Comparison of ENCODE assay signal across 8 cellular contexts in genomic region chr13:26254583-26255102, GRCh38. TPM values are rescaled to one million over a fixed set of nuclear protein-coding genes. Genes with fewer than 3 reads are reported as not detected.
DNase-seq lines count a peak whose midpoint lies in the region; ATAC-seq and TF ChIP-seq lines count a peak whose summit lies in the region.

No MANE protein-coding gene starts in this region.

- H3K36me3 ChIP-seq in effector memory CD4-positive, alpha-beta T cell (ENCODE audit: control insufficient read depth, insufficient read depth, low read length), result no peaks in the 10 kb centered on the region
- no peaks in the 10 kb centered on the region for H3K36me3 ChIP-seq in mesenchymal stem cell (ENCODE audit: control insufficient read depth in 1 of 2, insufficient read depth in 2 of 2, low read depth in 1 of 2, low read length in 2 of 2)

- H3K23ac ChIP-seq in mesenchymal stem cell (ENCODE audit: low read length in 2 of 2), result peak overlapping the region in 1 of 2 experiments; percentile 77

- peak overlapping the region; percentile 100 for H3K4me3 ChIP-seq in effector memory CD4-positive, alpha-beta T cell (ENCODE audit: insufficient read depth, low read depth, low read length, poor library complexity, severe bottlenecking)
- H3K4me3 ChIP-seq in mesenchymal stem cell (ENCODE audit: insufficient read depth in 1 of 2, low read depth in 1 of 2, low read length in 2 of 2), result peak overlapping the region; percentile 82 to 95

- intact Hi-C loops in activated CD8-positive, alpha-beta T cell treated with anti-CD3 and anti-CD28 coated beads for 36 hours (cut with micrococcal nuclease), result no loop called here

- peak overlapping the region; percentile 83 for H3K4me3 Mint-ChIP-seq in activated CD8-positive, alpha-beta T cell treated with anti-CD3 and anti-CD28 coated beads for 36 hours

- TF ChIP-seq CTCF in activated CD8-positive, alpha-beta T cell treated with anti-CD3 and anti-CD28 coated beads for 36 hours (IDR thresholded peaks at IDR 0.05), result no peak

- WGBS in mesenchymal stem cell, result 1% methylated on average over 32 of the region's 35 CpGs

- no peak overlapping the region for H2AK5ac ChIP-seq in mesenchymal stem cell (ENCODE audit: low read length, severe bottlenecking)

- H3K18ac ChIP-seq in mesenchymal stem cell (ENCODE audit: low read depth in 1 of 2, low read length in 2 of 2), result peak overlapping the region; percentile 45 to 78

- H3K36me3 Mint-ChIP-seq in activated CD8-positive, alpha-beta T cell treated with anti-CD3 and anti-CD28 coated beads for 36 hours (ENCODE audit: low read depth), result no peaks in the 10 kb centered on the region

- H3K27me3 ChIP-seq in effector memory CD4-positive, alpha-beta T cell (replicated peaks; ENCODE audit: control insufficient read depth, insufficient read depth, low read length, poor library complexity, severe bottlenecking), result no peaks in the 10 kb centered on the region
- peaks cover under 1 to 5% of the 10 kb centered on the region in 2 experiments for H3K27me3 ChIP-seq in mesenchymal stem cell (ENCODE audit: control insufficient read depth in 1 of 2, insufficient read depth in 1 of 2, low read length in 2 of 2)

- no peak overlapping the region for H2BK5ac ChIP-seq in mesenchymal stem cell (ENCODE audit: low read depth, low read length, poor library complexity, severe bottlenecking)

- H4K91ac ChIP-seq in mesenchymal stem cell (ENCODE audit: low read length), result no peak overlapping the region

- H3K27me3 Mint-ChIP-seq in activated CD8-positive, alpha-beta T cell treated with anti-CD3 and anti-CD28 coated beads for 36 hours, result no peaks in the 10 kb centered on the region

- H2BK12ac ChIP-seq in mesenchymal stem cell (ENCODE audit: low read length in 2 of 2), result peak overlapping the region in 1 of 2 experiments; percentile 77

- peak overlapping the region; percentile 92 for H3K9ac ChIP-seq in mesenchymal stem cell (ENCODE audit: low read length)

- H3K27ac ChIP-seq in effector memory CD4-positive, alpha-beta T cell (ENCODE audit: insufficient read depth, low read length, poor library complexity, severe bottlenecking), result peak overlapping the region; percentile 83
- H3K27ac ChIP-seq in mesenchymal stem cell (ENCODE audit: low read length, poor library complexity, severe bottlenecking), result no peak overlapping the region

- no peaks in the 10 kb centered on the region for H3K9me3 Mint-ChIP-seq in activated CD8-positive, alpha-beta T cell treated with anti-CD3 and anti-CD28 coated beads for 36 hours

- ATAC-seq in HG02852 (IDR thresholded peaks at IDR 0.05; ENCODE audit: unreplicated experiment), result peak; percentile 42
- peak; percentile 21 for ATAC-seq in activated CD8-positive, alpha-beta T cell treated with anti-CD3 and anti-CD28 coated beads for 36 hours

- peak overlapping the region; percentile 73 for H3K4me2 ChIP-seq in mesenchymal stem cell (ENCODE audit: low read length, poor library complexity, severe bottlenecking)

- peaks cover 6% of the 10 kb centered on the region for H3K4me1 ChIP-seq in effector memory CD4-positive, alpha-beta T cell (ENCODE audit: control insufficient read depth, insufficient read depth, low read length, poor library complexity, severe bottlenecking)
- H3K4me1 ChIP-seq in mesenchymal stem cell (ENCODE audit: control insufficient read depth, insufficient read depth, low read depth, low read length), result no peaks in the 10 kb centered on the region

- POLR2A ChIA-PET in activated CD8-positive, alpha-beta T cell treated with anti-CD3 and anti-CD28 coated beads for 36 hours (lab: Charles Lee), result interaction anchor here (1.0 to 1.8 kb wide), 4 partner anchors 12 to 34 kb away, joined by 3 to 8 read pairs (median 4); partner anchors contain the start of gene RNF6

- peak overlapping the region in 1 of 2 experiments; percentile 6 for H3K4ac ChIP-seq in mesenchymal stem cell (ENCODE audit: low read depth in 1 of 2, low read length in 2 of 2)

- CTCF ChIA-PET in activated CD8-positive, alpha-beta T cell treated with anti-CD3 and anti-CD28 coated beads for 36 hours (lab: Charles Lee), result interaction anchor here (0.6 to 1.6 kb wide), 3 partner anchors 32 to 69 kb away, joined by 4 to 9 read pairs (median 5); partner anchors contain the start of gene RNF6

- H3K4me1 Mint-ChIP-seq in activated CD8-positive, alpha-beta T cell treated with anti-CD3 and anti-CD28 coated beads for 36 hours (ENCODE audit: low read depth), result peaks cover 29% of the 10 kb centered on the region

- H3K79me1 ChIP-seq in mesenchymal stem cell (replicated peaks; ENCODE audit: low read length, poor library complexity, severe bottlenecking), result peaks cover 3% of the 10 kb centered on the region

- H3K9me3 ChIP-seq in effector memory CD4-positive, alpha-beta T cell (ENCODE audit: control insufficient read depth, low read length), result no peaks in the 10 kb centered on the region
- no peaks in the 10 kb centered on the region for H3K9me3 ChIP-seq in mesenchymal stem cell (ENCODE audit: control insufficient read depth, low read length)

- no peak overlapping the region for H2AFZ ChIP-seq in mesenchymal stem cell (ENCODE audit: low read depth, low read length)

- peak; percentile 43 for DNase-seq in NK-92 treated with Interleukin-12 subunit alpha and Interleukin-12 subunit beta, amount 100 ng/mL, for 24 hours (lab: John Stamatoyannopoulos, UW)
- DNase-seq in NK-92 (lab: John Stamatoyannopoulos, UW; ENCODE audit: unreplicated experiment), result no peak
- peak; percentile 33 for DNase-seq in NCI-H2227 (lab: John Stamatoyannopoulos, UW; ENCODE audit: unreplicated experiment)
- DNase-seq in activated CD8-positive, alpha-beta T cell treated with anti-CD3 and anti-CD28 coated beads for 36 hours, result peak; percentile 66
- peak; percentile 38 to 46 (median 39) for DNase-seq in effector memory CD4-positive, alpha-beta T cell
- peak; percentile 50 for DNase-seq in mesenchymal stem cell
- peak; percentile 21 for DNase-seq in stimulated activated CD8-positive, alpha-beta memory T cell treated with anti-CD3 and anti-CD28 coated beads, Interleukin-12 subunit alpha, Interleukin-12 subunit beta, amount 100 ng/mL, for 4 hours (ENCODE audit: low read depth)

- H3K27ac Mint-ChIP-seq in activated CD8-positive, alpha-beta T cell treated with anti-CD3 and anti-CD28 coated beads for 36 hours, result peak overlapping the region; percentile 82

- H2BK120ac ChIP-seq in mesenchymal stem cell (ENCODE audit: low read depth, low read length), result no peak overlapping the region

- peak overlapping the region; percentile 71 to 86 for H3K14ac ChIP-seq in mesenchymal stem cell (ENCODE audit: low read length in 2 of 2)

- peak overlapping the region; percentile 57 for H4K8ac ChIP-seq in mesenchymal stem cell (ENCODE audit: low read length)

- no peak overlapping the region for H2BK15ac ChIP-seq in mesenchymal stem cell (ENCODE audit: low read depth, poor library complexity, severe bottlenecking)

RNA-seq across cellular contexts. Expression of gene CDK8, which starts 0.7 kb away (rescaled TPM):
- 10 to 100 TPM; 19.7 to 20.0 TPM for total RNA-seq in activated CD8-positive, alpha-beta T cell treated with anti-CD3 and anti-CD28 coated beads for 36 hours
- 27.5 TPM for polyA plus RNA-seq in mesenchymal stem cell (2013, experiment 1 of 2)
- 28.0 TPM for polyA plus RNA-seq in mesenchymal stem cell (2013, experiment 2 of 2)

RNA-seq across cellular contexts. Expression of gene RNF6, which starts 32.5 kb away (rescaled TPM):
- total RNA-seq in activated CD8-positive, alpha-beta T cell treated with anti-CD3 and anti-CD28 coated beads for 36 hours, result 10 to 100 TPM; 36.2 TPM
- polyA plus RNA-seq in mesenchymal stem cell (2013, experiment 1 of 2), result 34.1 TPM
- 37.0 TPM for polyA plus RNA-seq in mesenchymal stem cell (2013, experiment 2 of 2)
